1 cellular context compared by ENCODE assay signal in genomic region chr19:39506598-39506943, GRCh38.
TF ChIP-seq lines count a peak whose summit lies in the region.

No MANE protein-coding gene starts in this region.

TF ChIP-seq in IMR-90, 13 proteins besides CTCF, POLR2A, EP300 and RAD21 (continued from another document):
- TF ChIP-seq USF2 (IDR thresholded peaks at IDR 0.05; ENCODE audit: low read depth, low read length) = no peak
- no peak for TF ChIP-seq MAFK (IDR thresholded peaks at IDR 0.05; ENCODE audit: low read depth, low read length)
- no peak for TF ChIP-seq BHLHE40 (IDR thresholded peaks at IDR 0.05; ENCODE audit: low read depth, low read length)
- no peak for TF ChIP-seq MAZ (IDR thresholded peaks at IDR 0.05; ENCODE audit: borderline replicate concordance, low read depth, low read length)
TF ChIP-seq in IMR-90: peak in this region for 0.
